Comparison of ENCODE assay signal across 7 cellular contexts in the genomic region with DNA sequence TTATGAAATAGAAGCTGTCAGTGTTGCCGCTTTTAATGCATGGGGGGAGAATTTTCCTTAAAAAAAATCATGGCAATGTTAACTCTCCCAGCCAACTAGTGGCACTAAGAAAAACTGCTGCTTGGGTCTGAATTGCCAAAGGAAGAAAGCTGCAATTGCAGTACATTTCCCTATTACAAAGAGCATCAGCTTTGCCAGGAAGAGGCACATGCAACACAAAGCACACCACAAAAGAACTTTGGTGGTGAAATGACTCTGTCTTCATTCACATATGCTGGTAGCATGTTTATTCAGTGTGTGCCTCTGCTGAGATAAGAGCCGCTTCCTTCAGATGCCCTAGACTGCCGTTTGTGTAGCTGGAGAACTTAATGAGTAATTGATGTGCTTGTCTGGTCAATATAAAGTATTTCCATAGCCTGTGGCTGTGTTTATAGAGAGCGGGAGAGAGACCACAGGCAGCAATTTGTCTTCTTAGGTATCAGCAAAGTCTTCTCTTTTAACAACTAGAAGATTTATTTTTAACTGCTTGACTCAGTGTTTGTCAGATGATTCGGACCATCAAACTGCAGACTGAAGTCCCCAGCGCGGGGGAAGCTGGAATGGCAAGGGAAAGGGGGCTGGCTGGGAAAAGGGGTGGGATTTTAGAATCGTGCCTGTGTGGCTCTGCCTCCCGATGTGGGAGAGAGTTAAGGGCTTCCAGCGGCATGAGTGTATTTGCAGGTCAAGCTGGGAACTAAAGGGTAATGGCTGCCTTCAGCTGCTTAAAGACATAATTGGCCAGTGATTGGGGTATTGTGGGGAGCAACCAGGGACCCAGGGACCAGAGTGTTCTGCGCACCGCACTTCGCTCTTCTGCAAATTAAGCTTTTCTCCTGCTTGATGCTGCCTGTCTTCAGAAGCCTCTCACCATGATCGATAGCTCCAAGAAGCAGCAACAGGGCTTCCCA.
DNase-seq lines count a peak whose midpoint lies in the region; TF ChIP-seq lines count a peak whose summit lies in the region.

No MANE protein-coding gene starts in this region.

- peak overlapping the region; percentile 75 to 90 for H3K27ac ChIP-seq in coronary artery
- H3K27ac ChIP-seq in liver (ENCODE audit: low read depth in 1 of 2, low read length in 2 of 2) = no peak overlapping the region
- peak overlapping the region; percentile 69 for H3K27ac ChIP-seq in temporal lobe (ENCODE audit: low read depth, low read length)

- peak; percentile 37 to 69 for TF ChIP-seq RAD21 in liver (IDR thresholded peaks at IDR 0.05)

- TF ChIP-seq CTCF in GM12875 (IDR thresholded peaks at IDR 0.05; ENCODE audit: borderline replicate concordance, insufficient read depth, low read depth, low read length) = peak; percentile 25; the same call in 1 of the 2 replicates
- peak; percentile 36 for TF ChIP-seq CTCF in coronary artery (IDR thresholded peaks at IDR 0.05)
- peak; percentile 31 for TF ChIP-seq CTCF in liver (IDR thresholded peaks at IDR 0.05; ENCODE audit: low read depth, low read length, missing input control)

- 75% methylated on average over 14 of the region's 14 CpGs for WGBS in liver

- no peaks in the 10 kb centered on the region for H3K27me3 ChIP-seq in liver (ENCODE audit: control insufficient read depth in 4 of 4, insufficient read depth in 4 of 4, low read length in 3 of 4)

- H3K4me3 ChIP-seq in GM12875 (ENCODE audit: low read depth, low read length) (no peak overlapping the region), coronary artery (peak overlapping the region; percentile 73), liver (ENCODE audit: low read depth in 1 of 3, low read length in 3 of 3) (no peak overlapping the region)

- H3K4me1 ChIP-seq in liver (ENCODE audit: control insufficient read depth in 4 of 4, insufficient read depth in 4 of 4, low read length in 3 of 4) = peaks cover 0 to 3% (median 0%) of the 10 kb centered on the region in 4 donors

- DNase-seq in NCI-H748 (lab: John Stamatoyannopoulos, UW; ENCODE audit: unreplicated experiment) (peak; percentile 89), coronary artery (ENCODE audit: low spot score) (no peak), OCI-M2 (lab: John Stamatoyannopoulos, UW; ENCODE audit: unreplicated experiment) (no peak)
- DNase-seq in activated CD8-positive, alpha-beta memory T cell treated with anti-CD3 and anti-CD28 coated beads, Interleukin-2, amount 50 U/mL, for 48 hours = no peak

- H3K9me3 ChIP-seq in liver (ENCODE audit: control insufficient read depth in 4 of 4, low read length in 3 of 4) = no peaks in the 10 kb centered on the region

- peaks cover 0 to 2% (median 0%) of the 10 kb centered on the region in 4 donors for H3K36me3 ChIP-seq in liver (ENCODE audit: control insufficient read depth in 4 of 4, insufficient read depth in 3 of 4, low read depth in 1 of 4, low read length in 3 of 4)

- H3K9ac ChIP-seq in liver (ENCODE audit: low read depth in 1 of 2, low read length in 2 of 2) = no peak overlapping the region

TF ChIP-seq in liver, 16 proteins besides CTCF, POLR2A, EP300 and RAD21:
- TF ChIP-seq, protein P1, sequence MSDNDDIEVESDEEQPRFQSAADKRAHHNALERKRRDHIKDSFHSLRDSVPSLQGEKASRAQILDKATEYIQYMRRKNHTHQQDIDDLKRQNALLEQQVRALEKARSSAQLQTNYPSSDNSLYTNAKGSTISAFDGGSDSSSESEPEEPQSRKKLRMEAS (IDR thresholded peaks at IDR 0.05) = no peak
- TF ChIP-seq HNF4A (conservative IDR thresholded peaks at IDR 0.05) (no peak), EGR1 (IDR thresholded peaks at IDR 0.05; ENCODE audit: low read depth in 2 of 2) (no peak), YY1 (IDR thresholded peaks at IDR 0.05) (no peak), JUND (IDR thresholded peaks at IDR 0.05) (no peak), FOXA2 (IDR thresholded peaks at IDR 0.05) (no peak), HNF4G (IDR thresholded peaks at IDR 0.05) (no peak)
- TF ChIP-seq, protein P2, sequence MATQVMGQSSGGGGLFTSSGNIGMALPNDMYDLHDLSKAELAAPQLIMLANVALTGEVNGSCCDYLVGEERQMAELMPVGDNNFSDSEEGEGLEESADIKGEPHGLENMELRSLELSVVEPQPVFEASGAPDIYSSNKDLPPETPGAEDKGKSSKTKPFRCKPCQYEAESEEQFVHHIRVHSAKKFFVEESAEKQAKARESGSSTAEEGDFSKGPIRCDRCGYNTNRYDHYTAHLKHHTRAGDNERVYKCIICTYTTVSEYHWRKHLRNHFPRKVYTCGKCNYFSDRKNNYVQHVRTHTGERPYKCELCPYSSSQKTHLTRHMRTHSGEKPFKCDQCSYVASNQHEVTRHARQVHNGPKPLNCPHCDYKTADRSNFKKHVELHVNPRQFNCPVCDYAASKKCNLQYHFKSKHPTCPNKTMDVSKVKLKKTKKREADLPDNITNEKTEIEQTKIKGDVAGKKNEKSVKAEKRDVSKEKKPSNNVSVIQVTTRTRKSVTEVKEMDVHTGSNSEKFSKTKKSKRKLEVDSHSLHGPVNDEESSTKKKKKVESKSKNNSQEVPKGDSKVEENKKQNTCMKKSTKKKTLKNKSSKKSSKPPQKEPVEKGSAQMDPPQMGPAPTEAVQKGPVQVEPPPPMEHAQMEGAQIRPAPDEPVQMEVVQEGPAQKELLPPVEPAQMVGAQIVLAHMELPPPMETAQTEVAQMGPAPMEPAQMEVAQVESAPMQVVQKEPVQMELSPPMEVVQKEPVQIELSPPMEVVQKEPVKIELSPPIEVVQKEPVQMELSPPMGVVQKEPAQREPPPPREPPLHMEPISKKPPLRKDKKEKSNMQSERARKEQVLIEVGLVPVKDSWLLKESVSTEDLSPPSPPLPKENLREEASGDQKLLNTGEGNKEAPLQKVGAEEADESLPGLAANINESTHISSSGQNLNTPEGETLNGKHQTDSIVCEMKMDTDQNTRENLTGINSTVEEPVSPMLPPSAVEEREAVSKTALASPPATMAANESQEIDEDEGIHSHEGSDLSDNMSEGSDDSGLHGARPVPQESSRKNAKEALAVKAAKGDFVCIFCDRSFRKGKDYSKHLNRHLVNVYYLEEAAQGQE (IDR thresholded peaks at IDR 0.05) = no peak
TF ChIP-seq in liver: peak in this region for 0.

Comparison
In these comparisons a context has a peak if more than half of its experiments do, and no peak if none do; other contexts are left out.
1. H3K27ac ChIP-seq: peak in coronary artery (2 of 2) and temporal lobe (single experiment); none in liver (0 of 2).
2. Peak in every context shown above with its lines, with median percentiles within 50 percentile points of each other: CTCF ChIP-seq.